Comparison of ENCODE assay signal across 14 cellular contexts in the genomic region with DNA sequence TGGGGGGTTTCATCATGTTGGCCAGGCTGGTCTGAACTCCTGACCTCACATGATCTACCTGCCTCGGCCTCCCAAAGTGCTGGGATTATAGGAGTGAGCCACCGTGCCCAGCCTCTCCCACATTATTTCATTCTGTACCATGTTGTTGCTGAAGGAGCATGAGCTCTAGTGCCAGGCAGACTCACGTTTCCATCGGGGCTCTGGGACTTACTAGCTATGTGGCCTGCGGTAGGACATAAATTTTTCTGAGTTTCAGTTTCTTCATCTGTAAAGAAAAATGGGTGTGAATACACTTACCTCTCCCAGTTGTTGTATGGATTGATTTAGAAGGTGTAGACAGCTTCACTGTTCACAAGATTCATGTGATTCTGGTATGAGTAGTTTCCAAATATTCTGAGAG. TPM values are rescaled to one million over a fixed set of nuclear protein-coding genes. Genes with fewer than 3 reads are reported as not detected.
A peak's percentile ranks its signal among the peaks of the same experiment; 100 is the strongest.
DNase-seq lines count a peak whose midpoint lies in the region; ATAC-seq and TF ChIP-seq lines count a peak whose summit lies in the region.
"Had no signal": no experiment of that assay in that cellular context is flagged by ENCODE, and none has a peak within 500 bp of the region (broad histone marks: within the 10 kb centered on the region; RNA-seq: fewer than 3 reads in every experiment).

No MANE protein-coding gene starts in this region.

- ATAC-seq in CD4-positive, CD25-positive, alpha-beta regulatory T cell (ENCODE audit: low read depth in 2 of 2), result no peak
- peak; percentile 16 for ATAC-seq in GM19023 (IDR thresholded peaks at IDR 0.05; ENCODE audit: unreplicated experiment)
- ATAC-seq in HG02884 (IDR thresholded peaks at IDR 0.05; ENCODE audit: unreplicated experiment), result peak; percentile 13
- ATAC-seq in activated CD8-positive, alpha-beta T cell treated with anti-CD3 and anti-CD28 coated beads for 36 hours, result no peak
- ATAC-seq in GM18858 (IDR thresholded peaks at IDR 0.05; ENCODE audit: unreplicated experiment), result no peak
- ATAC-seq: HCT116 had no signal

- peaks cover 9% of the 10 kb centered on the region for H3K27me3 Mint-ChIP-seq in CD4-positive, CD25-positive, alpha-beta regulatory T cell
- H3K27me3 Mint-ChIP-seq in activated CD8-positive, alpha-beta T cell treated with anti-CD3 and anti-CD28 coated beads for 36 hours, result peaks cover 11% of the 10 kb centered on the region

- intact Hi-C loops in activated CD8-positive, alpha-beta T cell treated with anti-CD3 and anti-CD28 coated beads for 36 hours (cut with micrococcal nuclease), result no loop called here

- POLR2A ChIA-PET in activated CD8-positive, alpha-beta T cell treated with anti-CD3 and anti-CD28 coated beads for 36 hours (lab: Charles Lee), result interaction anchor here (0.6 kb wide), 1 partner anchor 376 kb away, joined by 3 read pairs; no protein-coding TSS in a partner anchor

- no peaks in the 10 kb centered on the region for H3K9me3 ChIP-seq in CD4-positive, CD25-positive, alpha-beta regulatory T cell (ENCODE audit: control insufficient read depth in 2 of 2, low read length in 2 of 2)
- H3K9me3 ChIP-seq: ascending aorta, BE2C had no signal

- no peaks in the 10 kb centered on the region for H3K4me1 ChIP-seq in CD4-positive, CD25-positive, alpha-beta regulatory T cell (ENCODE audit: control insufficient read depth, insufficient read depth, low read length, poor library complexity, severe bottlenecking)
- H3K4me1 ChIP-seq: ascending aorta, BE2C had no signal

- DNase-seq in CD4-positive, CD25-positive, alpha-beta regulatory T cell, result peak in 1 of 3 donors; percentile 15
- no peak for DNase-seq in activated CD8-positive, alpha-beta T cell treated with anti-CD3 and anti-CD28 coated beads for 36 hours
- DNase-seq in NAMALWA (ENCODE audit: low spot score) (no peak), CD1c-positive myeloid dendritic cell (ENCODE audit: extremely low spot score) (no peak)
- no peak for DNase-seq in activated CD4-positive, alpha-beta T cell treated with anti-CD3 and anti-CD28 coated beads for 48 hours
- DNase-seq: BE2C, IMR-90 had no signal

- H3K27ac ChIP-seq in CD4-positive, CD25-positive, alpha-beta regulatory T cell (ENCODE audit: insufficient read depth, low read length, poor library complexity, severe bottlenecking), result peak overlapping the region; percentile 69
- H3K27ac ChIP-seq: ascending aorta, hepatocyte had no signal

- H3K36me3 ChIP-seq in CD4-positive, CD25-positive, alpha-beta regulatory T cell (ENCODE audit: control insufficient read depth, insufficient read depth, low read length), result no peaks in the 10 kb centered on the region
- H3K36me3 ChIP-seq: ascending aorta, BE2C had no signal

- no peak for TF ChIP-seq CTCF in activated CD8-positive, alpha-beta T cell treated with anti-CD3 and anti-CD28 coated beads for 36 hours (IDR thresholded peaks at IDR 0.05)

- H3K4me1 Mint-ChIP-seq in CD4-positive, CD25-positive, alpha-beta regulatory T cell, result peaks cover 5 to 25% (median 14%) of the 10 kb centered on the region in 4 donors
- peaks cover 8% of the 10 kb centered on the region for H3K4me1 Mint-ChIP-seq in activated CD8-positive, alpha-beta T cell treated with anti-CD3 and anti-CD28 coated beads for 36 hours (ENCODE audit: low read depth)

- no peaks in the 10 kb centered on the region for H3K27me3 ChIP-seq in CD4-positive, CD25-positive, alpha-beta regulatory T cell (ENCODE audit: control insufficient read depth, insufficient read depth, low read length)
- H3K27me3 ChIP-seq: ascending aorta, BE2C, hepatocyte had no signal

- peak overlapping the region; percentile 81 for H3K4me3 ChIP-seq in CD4-positive, CD25-positive, alpha-beta regulatory T cell (ENCODE audit: low read depth, low read length)
- H3K4me3 ChIP-seq: ascending aorta, hepatocyte had no signal

- CTCF ChIA-PET in activated CD8-positive, alpha-beta T cell treated with anti-CD3 and anti-CD28 coated beads for 36 hours (lab: Charles Lee), result interaction anchor here (1.0 to 1.8 kb wide), 4 partner anchors 9 to 545 kb away, joined by 3 to 9 read pairs (median 6); no protein-coding TSS in a partner anchor

- peak overlapping the region; percentile 79 to 87 (median 86) for H3K27ac Mint-ChIP-seq in CD4-positive, CD25-positive, alpha-beta regulatory T cell
- peak overlapping the region; percentile 48 for H3K27ac Mint-ChIP-seq in activated CD8-positive, alpha-beta T cell treated with anti-CD3 and anti-CD28 coated beads for 36 hours

- no peaks in the 10 kb centered on the region for H3K36me3 Mint-ChIP-seq in CD4-positive, CD25-positive, alpha-beta regulatory T cell
- H3K36me3 Mint-ChIP-seq in activated CD8-positive, alpha-beta T cell treated with anti-CD3 and anti-CD28 coated beads for 36 hours (ENCODE audit: low read depth), result no peaks in the 10 kb centered on the region

- peaks cover 0 to 2% (median 0%) of the 10 kb centered on the region in 7 donors for H3K9me3 Mint-ChIP-seq in CD4-positive, CD25-positive, alpha-beta regulatory T cell
- no peaks in the 10 kb centered on the region for H3K9me3 Mint-ChIP-seq in activated CD8-positive, alpha-beta T cell treated with anti-CD3 and anti-CD28 coated beads for 36 hours

- H3K4me3 Mint-ChIP-seq in CD4-positive, CD25-positive, alpha-beta regulatory T cell, result peak overlapping the region; percentile 63 to 92 (median 88)
- H3K4me3 Mint-ChIP-seq in activated CD8-positive, alpha-beta T cell treated with anti-CD3 and anti-CD28 coated beads for 36 hours, result no peak overlapping the region

RNA-seq across cellular contexts. Expression of a gene that starts 30.8 kb away (rescaled TPM):
- 3.7 TPM for total RNA-seq in CD4-positive, CD25-positive, alpha-beta regulatory T cell
- polyA plus RNA-seq in CD4-positive, CD25-positive, alpha-beta regulatory T cell, result 1 to 10 TPM in 3 of 4 donors, under 1 TPM in 1; 0.94 to 2.3 (median 2.1) TPM
- total RNA-seq in activated CD8-positive, alpha-beta T cell treated with anti-CD3 and anti-CD28 coated beads for 36 hours, result 1 to 10 TPM; 5.3 to 7.5 TPM
- total RNA-seq: ascending aorta, IMR-90 had no signal
- polyA plus RNA-seq: IMR-90 had no signal

RNA-seq across cellular contexts. Expression of a gene that starts 37.1 kb away (rescaled TPM):
- total RNA-seq in CD4-positive, CD25-positive, alpha-beta regulatory T cell, result not detected
- polyA plus RNA-seq in CD4-positive, CD25-positive, alpha-beta regulatory T cell, result not detected
- not detected for total RNA-seq in activated CD8-positive, alpha-beta T cell treated with anti-CD3 and anti-CD28 coated beads for 36 hours
- total RNA-seq: ascending aorta, hepatocyte, IMR-90, mucosa of gallbladder had no signal
- polyA plus RNA-seq: hepatocyte, IMR-90 had no signal

RNA-seq across cellular contexts. Expression of a gene that starts 54.7 kb away (rescaled TPM):
- not detected for total RNA-seq in CD4-positive, CD25-positive, alpha-beta regulatory T cell
- not detected for polyA plus RNA-seq in CD4-positive, CD25-positive, alpha-beta regulatory T cell
- not detected for total RNA-seq in activated CD8-positive, alpha-beta T cell treated with anti-CD3 and anti-CD28 coated beads for 36 hours
- total RNA-seq: ascending aorta, hepatocyte, IMR-90, mucosa of gallbladder had no signal
- polyA plus RNA-seq: hepatocyte, IMR-90 had no signal

RNA-seq across cellular contexts. Expression of a gene that starts 58.2 kb away (rescaled TPM):
- total RNA-seq in CD4-positive, CD25-positive, alpha-beta regulatory T cell, result not detected
- not detected for polyA plus RNA-seq in CD4-positive, CD25-positive, alpha-beta regulatory T cell
- not detected for total RNA-seq in activated CD8-positive, alpha-beta T cell treated with anti-CD3 and anti-CD28 coated beads for 36 hours
- total RNA-seq: ascending aorta, hepatocyte, IMR-90, mucosa of gallbladder had no signal
- polyA plus RNA-seq: hepatocyte, IMR-90 had no signal

Comparison
In these comparisons a context has a peak if more than half of its experiments do, and no peak if none do; other contexts are left out.
1. ATAC-seq: peak in GM19023 (single experiment) and HG02884 (single experiment); none in CD4-positive, CD25-positive, alpha-beta regulatory T cell (0 of 2), activated CD8-positive, alpha-beta T cell treated with anti-CD3 and anti-CD28 coated beads for 36 hours (single experiment) and GM18858 (single experiment).